17 cellular contexts compared by ENCODE assay signal in the genomic region with DNA sequence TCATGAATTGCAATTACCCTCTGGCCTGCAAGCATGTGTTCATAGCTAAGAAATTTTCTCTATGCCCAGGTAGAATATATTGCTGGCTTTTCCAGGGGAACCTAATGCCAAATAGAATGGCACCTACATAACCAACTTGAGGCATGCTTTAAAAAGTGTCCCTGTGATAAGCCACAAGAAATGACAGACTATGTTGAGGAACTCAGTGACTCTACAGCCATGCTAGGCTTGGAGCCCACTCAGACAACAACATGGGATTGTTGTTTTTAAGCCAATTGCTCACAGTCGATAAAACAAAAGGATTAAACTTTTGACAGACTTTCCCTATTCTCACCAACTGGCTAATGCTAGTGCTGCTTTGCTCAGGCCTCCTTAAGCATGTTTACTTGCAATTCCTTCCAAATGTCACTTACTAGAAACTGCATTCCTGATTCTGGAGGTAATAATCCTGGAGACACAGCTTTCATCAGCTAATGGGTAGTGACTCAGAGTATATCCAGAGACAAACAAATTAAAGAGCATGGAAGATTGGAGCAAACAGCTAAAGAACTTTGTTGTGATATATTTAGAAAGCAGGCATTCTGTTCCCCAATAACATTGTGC.
DNase-seq lines count a peak whose midpoint lies in the region; ATAC-seq and TF ChIP-seq lines count a peak whose summit lies in the region.
"Had no signal": no experiment of that assay in that cellular context is flagged by ENCODE, and none has a peak within 500 bp of the region (broad histone marks: within the 10 kb centered on the region; RNA-seq: fewer than 3 reads in every experiment).

No MANE protein-coding gene starts in this region.

- TF ChIP-seq CTCF in right atrium auricular region (IDR thresholded peaks at IDR 0.05) (no peak), astrocyte of the spinal cord (IDR thresholded peaks at IDR 0.05; ENCODE audit: low read depth, low read length) (no peak), uterus (IDR thresholded peaks at IDR 0.05) (no peak)

- intact Hi-C loops in Right ventricle myocardium inferior (cut with DNase I), result no loop called here
- intact Hi-C loops in uterus (cut with DNase I; ENCODE audit: low total_unique reads), result no loop called here

- H3K9me3 Mint-ChIP-seq in T-cell, result no peaks in the 10 kb centered on the region
- H3K9me3 Mint-ChIP-seq: CD4-positive, alpha-beta T cell had no signal

- DNase-seq in Right ventricle myocardium inferior (ENCODE audit: missing footprints), result no peak
- DNase-seq in right atrium auricular region (ENCODE audit: low spot score), result no peak
- DNase-seq in astrocyte of the spinal cord (ENCODE audit: low read depth, low spot score), result peak; percentile 44
- peak; percentile 9 for DNase-seq in iris pigment epithelial cell (ENCODE audit: low read depth)
- no peak for DNase-seq in uterus
- DNase-seq in T-cell, result no peak
- DNase-seq in GDM1 (lab: John Stamatoyannopoulos, UW), result no peak
- DNase-seq: activated effector memory CD4-positive, alpha-beta T cell treated with anti-CD3 and anti-CD28 coated beads, Interleukin-2, amount 50 U/mL, for 16 hours; CD4-positive, alpha-beta T cell; H9; NCI-H1417 treated with DMSO at 0.1 percent for 48 hours; NCI-H345 had no signal

- no peaks in the 10 kb centered on the region for H3K36me3 ChIP-seq in right atrium auricular region
- no peaks in the 10 kb centered on the region for H3K36me3 ChIP-seq in uterus
- H3K36me3 ChIP-seq: thoracic aorta had no signal

- no peaks in the 10 kb centered on the region for H3K27me3 ChIP-seq in right atrium auricular region
- no peaks in the 10 kb centered on the region for H3K27me3 ChIP-seq in uterus

- no peak for TF ChIP-seq POLR2A in uterus (IDR thresholded peaks at IDR 0.05)

- H3K27me3 Mint-ChIP-seq in T-cell, result no peaks in the 10 kb centered on the region
- H3K27me3 Mint-ChIP-seq: CD4-positive, alpha-beta T cell had no signal

- H3K4me1 ChIP-seq in right atrium auricular region (peaks cover 0 to 22% of the 10 kb centered on the region in 2 donors), uterus (peaks cover 11 to 17% of the 10 kb centered on the region in 2 donors)

- CTCF ChIA-PET in T-cell (lab: Charles Lee), result no interaction called here

- H3K36me3 Mint-ChIP-seq in T-cell, result no peaks in the 10 kb centered on the region

- in situ Hi-C loops in astrocyte of the spinal cord (cut with HindIII; ENCODE audit: low sequenced_read_pairs), result no loop called here

- H3K4me3 ChIP-seq in right atrium auricular region (no peak overlapping the region), astrocyte of the spinal cord (ENCODE audit: low read depth, low read length) (no peak overlapping the region), uterus (no peak overlapping the region)
- H3K4me3 ChIP-seq: K562, SK-N-MC, thoracic aorta had no signal

- no peak overlapping the region for H3K4me3 Mint-ChIP-seq in T-cell
- H3K4me3 Mint-ChIP-seq: CD4-positive, alpha-beta T cell; H9 had no signal

- ATAC-seq in Right ventricle myocardium inferior (peak; percentile 18), T-cell (replicated peaks in 1 of 4) (no peak), esophagus mucosa (no peak)
- ATAC-seq: K562 had no signal

- no peak overlapping the region for H3K27ac Mint-ChIP-seq in T-cell
- H3K27ac Mint-ChIP-seq: CD4-positive, alpha-beta T cell; H9 had no signal

- no peak overlapping the region for H3K27ac ChIP-seq in right atrium auricular region
- peak overlapping the region; percentile 46 to 80 for H3K27ac ChIP-seq in uterus
- H3K27ac ChIP-seq: 22Rv1, SK-N-MC, thoracic aorta had no signal

- H3K9me3 ChIP-seq in right atrium auricular region (no peaks in the 10 kb centered on the region), uterus (no peaks in the 10 kb centered on the region)
- H3K9me3 ChIP-seq: thoracic aorta had no signal

- POLR2A ChIA-PET in T-cell (lab: Charles Lee), result no interaction called here

- H3K4me1 Mint-ChIP-seq in T-cell, result no peaks in the 10 kb centered on the region

Comparison
In these comparisons a context has a peak if more than half of its experiments do, and no peak if none do; other contexts are left out.
1. DNase-seq: peak in astrocyte of the spinal cord (single experiment) and iris pigment epithelial cell (single experiment); none in Right ventricle myocardium inferior (single experiment), right atrium auricular region (single experiment), uterus (0 of 2), T-cell (0 of 34) and GDM1 (single experiment).
2. H3K27ac ChIP-seq: peak in uterus (2 of 2); none in right atrium auricular region (0 of 2).